In genomic region chr1:168480997-168481396, GRCh38 we compare ENCODE assay signal across 1 cellular context.
TF ChIP-seq lines count a peak whose summit lies in the region.

No MANE protein-coding gene starts in this region.

TF ChIP-seq in HepG2, 621 proteins besides CTCF, POLR2A, EP300 and RAD21:
- TF ChIP-seq ZNF230 (CRISPR knock-in tag; IDR thresholded peaks at IDR 0.05), result no peak
- TF ChIP-seq ZNF263 (CRISPR knock-in tag; IDR thresholded peaks at IDR 0.05), result 0 out of 2 replicates have a peak, but pooled peaks have one; percentile 15
